1 cellular context compared by ENCODE assay signal in the genomic region with DNA sequence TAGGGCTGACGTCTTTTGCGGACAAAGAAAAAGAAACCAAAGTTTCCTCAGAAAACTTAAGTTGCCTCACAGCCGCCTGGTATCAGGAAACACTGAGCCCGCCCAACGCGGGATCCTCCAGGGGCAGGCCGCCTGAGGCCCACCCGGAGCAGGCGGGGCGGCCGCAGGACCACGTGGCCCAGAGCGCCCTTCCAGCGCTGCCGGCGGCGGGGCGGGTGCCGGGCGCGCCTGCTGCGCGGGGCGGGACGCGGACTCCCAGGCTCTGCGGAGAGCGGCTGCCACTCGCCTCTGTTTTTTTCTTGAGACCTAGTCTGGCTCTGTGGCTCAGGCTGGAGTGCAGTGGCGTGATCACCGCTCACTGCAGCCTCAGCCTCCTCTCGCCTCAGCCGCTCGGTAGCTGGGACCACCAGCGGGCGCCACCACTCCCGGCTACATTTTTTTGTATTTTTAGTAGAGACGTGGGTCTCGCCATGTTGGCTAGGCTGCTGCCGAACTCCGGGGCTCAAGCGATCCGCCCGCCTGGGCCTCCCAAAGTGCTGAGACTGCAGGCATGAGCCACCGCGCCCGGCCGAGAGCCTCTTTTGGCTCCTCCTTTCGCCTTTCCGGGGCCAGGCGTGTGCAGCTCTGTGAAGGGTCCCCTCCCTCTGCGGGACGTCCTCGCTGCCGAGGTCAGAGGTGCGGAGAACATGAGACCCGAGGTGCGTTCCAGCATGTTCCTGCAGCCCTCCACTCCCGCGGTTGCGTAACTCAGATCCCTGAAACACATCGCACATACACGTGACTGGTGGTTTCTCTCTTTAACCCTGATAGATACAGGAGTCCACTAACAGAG.
TF ChIP-seq lines count a peak whose summit lies in the region.

No MANE protein-coding gene starts in this region.

TF ChIP-seq in HepG2, 621 proteins besides CTCF, POLR2A, EP300 and RAD21 (continued from another document and continues in another):
- TF ChIP-seq, protein P1, sequence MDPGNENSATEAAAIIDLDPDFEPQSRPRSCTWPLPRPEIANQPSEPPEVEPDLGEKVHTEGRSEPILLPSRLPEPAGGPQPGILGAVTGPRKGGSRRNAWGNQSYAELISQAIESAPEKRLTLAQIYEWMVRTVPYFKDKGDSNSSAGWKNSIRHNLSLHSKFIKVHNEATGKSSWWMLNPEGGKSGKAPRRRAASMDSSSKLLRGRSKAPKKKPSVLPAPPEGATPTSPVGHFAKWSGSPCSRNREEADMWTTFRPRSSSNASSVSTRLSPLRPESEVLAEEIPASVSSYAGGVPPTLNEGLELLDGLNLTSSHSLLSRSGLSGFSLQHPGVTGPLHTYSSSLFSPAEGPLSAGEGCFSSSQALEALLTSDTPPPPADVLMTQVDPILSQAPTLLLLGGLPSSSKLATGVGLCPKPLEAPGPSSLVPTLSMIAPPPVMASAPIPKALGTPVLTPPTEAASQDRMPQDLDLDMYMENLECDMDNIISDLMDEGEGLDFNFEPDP (CRISPR knock-in tag; conservative IDR thresholded peaks at IDR 0.05), result peak; percentile 97; the same call in 1 of the 2 replicates
- TF ChIP-seq, protein P2, sequence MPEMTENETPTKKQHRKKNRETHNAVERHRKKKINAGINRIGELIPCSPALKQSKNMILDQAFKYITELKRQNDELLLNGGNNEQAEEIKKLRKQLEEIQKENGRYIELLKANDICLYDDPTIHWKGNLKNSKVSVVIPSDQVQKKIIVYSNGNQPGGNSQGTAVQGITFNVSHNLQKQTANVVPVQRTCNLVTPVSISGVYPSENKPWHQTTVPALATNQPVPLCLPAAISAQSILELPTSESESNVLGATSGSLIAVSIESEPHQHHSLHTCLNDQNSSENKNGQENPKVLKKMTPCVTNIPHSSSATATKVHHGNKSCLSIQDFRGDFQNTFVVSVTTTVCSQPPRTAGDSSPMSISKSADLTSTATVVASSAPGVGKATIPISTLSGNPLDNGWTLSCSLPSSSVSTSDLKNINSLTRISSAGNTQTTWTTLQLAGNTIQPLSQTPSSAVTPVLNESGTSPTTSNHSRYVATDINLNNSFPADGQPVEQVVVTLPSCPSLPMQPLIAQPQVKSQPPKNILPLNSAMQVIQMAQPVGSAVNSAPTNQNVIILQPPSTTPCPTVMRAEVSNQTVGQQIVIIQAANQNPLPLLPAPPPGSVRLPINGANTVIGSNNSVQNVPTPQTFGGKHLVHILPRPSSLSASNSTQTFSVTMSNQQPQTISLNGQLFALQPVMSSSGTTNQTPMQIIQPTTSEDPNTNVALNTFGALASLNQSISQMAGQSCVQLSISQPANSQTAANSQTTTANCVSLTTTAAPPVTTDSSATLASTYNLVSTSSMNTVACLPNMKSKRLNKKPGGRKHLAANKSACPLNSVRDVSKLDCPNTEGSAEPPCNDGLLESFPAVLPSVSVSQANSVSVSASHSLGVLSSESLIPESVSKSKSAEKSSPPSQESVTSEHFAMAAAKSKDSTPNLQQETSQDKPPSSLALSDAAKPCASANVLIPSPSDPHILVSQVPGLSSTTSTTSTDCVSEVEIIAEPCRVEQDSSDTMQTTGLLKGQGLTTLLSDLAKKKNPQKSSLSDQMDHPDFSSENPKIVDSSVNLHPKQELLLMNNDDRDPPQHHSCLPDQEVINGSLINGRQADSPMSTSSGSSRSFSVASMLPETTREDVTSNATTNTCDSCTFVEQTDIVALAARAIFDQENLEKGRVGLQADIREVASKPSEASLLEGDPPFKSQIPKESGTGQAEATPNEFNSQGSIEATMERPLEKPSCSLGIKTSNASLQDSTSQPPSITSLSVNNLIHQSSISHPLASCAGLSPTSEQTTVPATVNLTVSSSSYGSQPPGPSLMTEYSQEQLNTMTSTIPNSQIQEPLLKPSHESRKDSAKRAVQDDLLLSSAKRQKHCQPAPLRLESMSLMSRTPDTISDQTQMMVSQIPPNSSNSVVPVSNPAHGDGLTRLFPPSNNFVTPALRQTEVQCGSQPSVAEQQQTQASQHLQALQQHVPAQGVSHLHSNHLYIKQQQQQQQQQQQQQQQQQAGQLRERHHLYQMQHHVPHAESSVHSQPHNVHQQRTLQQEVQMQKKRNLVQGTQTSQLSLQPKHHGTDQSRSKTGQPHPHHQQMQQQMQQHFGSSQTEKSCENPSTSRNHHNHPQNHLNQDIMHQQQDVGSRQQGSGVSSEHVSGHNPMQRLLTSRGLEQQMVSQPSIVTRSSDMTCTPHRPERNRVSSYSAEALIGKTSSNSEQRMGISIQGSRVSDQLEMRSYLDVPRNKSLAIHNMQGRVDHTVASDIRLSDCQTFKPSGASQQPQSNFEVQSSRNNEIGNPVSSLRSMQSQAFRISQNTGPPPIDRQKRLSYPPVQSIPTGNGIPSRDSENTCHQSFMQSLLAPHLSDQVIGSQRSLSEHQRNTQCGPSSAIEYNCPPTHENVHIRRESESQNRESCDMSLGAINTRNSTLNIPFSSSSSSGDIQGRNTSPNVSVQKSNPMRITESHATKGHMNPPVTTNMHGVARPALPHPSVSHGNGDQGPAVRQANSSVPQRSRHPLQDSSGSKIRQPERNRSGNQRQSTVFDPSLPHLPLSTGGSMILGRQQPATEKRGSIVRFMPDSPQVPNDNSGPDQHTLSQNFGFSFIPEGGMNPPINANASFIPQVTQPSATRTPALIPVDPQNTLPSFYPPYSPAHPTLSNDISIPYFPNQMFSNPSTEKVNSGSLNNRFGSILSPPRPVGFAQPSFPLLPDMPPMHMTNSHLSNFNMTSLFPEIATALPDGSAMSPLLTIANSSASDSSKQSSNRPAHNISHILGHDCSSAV (CRISPR knock-in tag; IDR thresholded peaks at IDR 0.05; ENCODE audit: borderline replicate concordance), result 0 out of 2 replicates have a peak, but pooled peaks have one; percentile 73
- TF ChIP-seq SALL2 (CRISPR knock-in tag; IDR thresholded peaks at IDR 0.05) (peak; percentile 97), CREM (IDR thresholded peaks at IDR 0.05) (peak; percentile 68; the same call in 1 of the 2 replicates), CREM (CRISPR knock-in tag; IDR thresholded peaks at IDR 0.05) (no peak), PAWR (CRISPR knock-in tag; IDR thresholded peaks at IDR 0.05; ENCODE audit: borderline replicate concordance) (no peak), FIP1L1 (IDR thresholded peaks at IDR 0.05; ENCODE audit: borderline replicate concordance, insufficient read depth, low read depth, low read length) (no peak), ZNF264 (CRISPR knock-in tag; IDR thresholded peaks at IDR 0.05) (peak; percentile 98), RBM22 (optimal IDR thresholded peaks at IDR 0.05; ENCODE audit: low read length) (no peak), U2AF1 (optimal IDR thresholded peaks at IDR 0.05; ENCODE audit: low read depth, low read length) (peak; percentile 21), CHCHD3 (CRISPR knock-in tag; IDR thresholded peaks at IDR 0.05) (0 out of 2 replicates have a peak, but pooled peaks have one; percentile 32), FOXA3 (CRISPR knock-in tag; IDR thresholded peaks at IDR 0.05) (peak; percentile 91), ZSCAN30 (CRISPR knock-in tag; IDR thresholded peaks at IDR 0.05) (peak; percentile 94), HNF4G (IDR thresholded peaks at IDR 0.05; ENCODE audit: borderline replicate concordance, low read depth, low read length) (peak; percentile 60), HNF4G (CRISPR knock-in tag; IDR thresholded peaks at IDR 0.05; ENCODE audit: borderline replicate concordance, low read depth) (peak; percentile 91; the same call in 1 of the 2 replicates), CBX2 (IDR thresholded peaks at IDR 0.05; ENCODE audit: low read depth, low read length) (no peak), CBX2 (CRISPR knock-in tag; IDR thresholded peaks at IDR 0.05; ENCODE audit: low read depth) (no peak; the same call in 1 of the 2 replicates), MED8 (CRISPR knock-in tag; IDR thresholded peaks at IDR 0.05; ENCODE audit: insufficient replicate concordance) (peak; percentile 93), ELF4 (CRISPR knock-in tag; IDR thresholded peaks at IDR 0.05; ENCODE audit: borderline replicate concordance) (no peak), ATF7 (IDR thresholded peaks at IDR 0.05) (peak; percentile 57), ATF7 (CRISPR knock-in tag; IDR thresholded peaks at IDR 0.05) (peak; percentile 94), SMARCC2 (IDR thresholded peaks at IDR 0.05) (no peak), NFYC (CRISPR knock-in tag; IDR thresholded peaks at IDR 0.05) (peak; percentile 64)
- TF ChIP-seq, protein P3, sequence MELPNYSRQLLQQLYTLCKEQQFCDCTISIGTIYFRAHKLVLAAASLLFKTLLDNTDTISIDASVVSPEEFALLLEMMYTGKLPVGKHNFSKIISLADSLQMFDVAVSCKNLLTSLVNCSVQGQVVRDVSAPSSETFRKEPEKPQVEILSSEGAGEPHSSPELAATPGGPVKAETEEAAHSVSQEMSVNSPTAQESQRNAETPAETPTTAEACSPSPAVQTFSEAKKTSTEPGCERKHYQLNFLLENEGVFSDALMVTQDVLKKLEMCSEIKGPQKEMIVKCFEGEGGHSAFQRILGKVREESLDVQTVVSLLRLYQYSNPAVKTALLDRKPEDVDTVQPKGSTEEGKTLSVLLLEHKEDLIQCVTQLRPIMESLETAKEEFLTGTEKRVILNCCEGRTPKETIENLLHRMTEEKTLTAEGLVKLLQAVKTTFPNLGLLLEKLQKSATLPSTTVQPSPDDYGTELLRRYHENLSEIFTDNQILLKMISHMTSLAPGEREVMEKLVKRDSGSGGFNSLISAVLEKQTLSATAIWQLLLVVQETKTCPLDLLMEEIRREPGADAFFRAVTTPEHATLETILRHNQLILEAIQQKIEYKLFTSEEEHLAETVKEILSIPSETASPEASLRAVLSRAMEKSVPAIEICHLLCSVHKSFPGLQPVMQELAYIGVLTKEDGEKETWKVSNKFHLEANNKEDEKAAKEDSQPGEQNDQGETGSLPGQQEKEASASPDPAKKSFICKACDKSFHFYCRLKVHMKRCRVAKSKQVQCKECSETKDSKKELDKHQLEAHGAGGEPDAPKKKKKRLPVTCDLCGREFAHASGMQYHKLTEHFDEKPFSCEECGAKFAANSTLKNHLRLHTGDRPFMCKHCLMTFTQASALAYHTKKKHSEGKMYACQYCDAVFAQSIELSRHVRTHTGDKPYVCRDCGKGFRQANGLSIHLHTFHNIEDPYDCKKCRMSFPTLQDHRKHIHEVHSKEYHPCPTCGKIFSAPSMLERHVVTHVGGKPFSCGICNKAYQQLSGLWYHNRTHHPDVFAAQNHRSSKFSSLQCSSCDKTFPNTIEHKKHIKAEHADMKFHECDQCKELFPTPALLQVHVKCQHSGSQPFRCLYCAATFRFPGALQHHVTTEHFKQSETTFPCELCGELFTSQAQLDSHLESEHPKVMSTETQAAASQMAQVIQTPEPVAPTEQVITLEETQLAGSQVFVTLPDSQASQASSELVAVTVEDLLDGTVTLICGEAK (IDR thresholded peaks at IDR 0.05), result no peak
- TF ChIP-seq, protein P3 (CRISPR knock-in tag; IDR thresholded peaks at IDR 0.05), result peak; percentile 95
- TF ChIP-seq, protein P4, sequence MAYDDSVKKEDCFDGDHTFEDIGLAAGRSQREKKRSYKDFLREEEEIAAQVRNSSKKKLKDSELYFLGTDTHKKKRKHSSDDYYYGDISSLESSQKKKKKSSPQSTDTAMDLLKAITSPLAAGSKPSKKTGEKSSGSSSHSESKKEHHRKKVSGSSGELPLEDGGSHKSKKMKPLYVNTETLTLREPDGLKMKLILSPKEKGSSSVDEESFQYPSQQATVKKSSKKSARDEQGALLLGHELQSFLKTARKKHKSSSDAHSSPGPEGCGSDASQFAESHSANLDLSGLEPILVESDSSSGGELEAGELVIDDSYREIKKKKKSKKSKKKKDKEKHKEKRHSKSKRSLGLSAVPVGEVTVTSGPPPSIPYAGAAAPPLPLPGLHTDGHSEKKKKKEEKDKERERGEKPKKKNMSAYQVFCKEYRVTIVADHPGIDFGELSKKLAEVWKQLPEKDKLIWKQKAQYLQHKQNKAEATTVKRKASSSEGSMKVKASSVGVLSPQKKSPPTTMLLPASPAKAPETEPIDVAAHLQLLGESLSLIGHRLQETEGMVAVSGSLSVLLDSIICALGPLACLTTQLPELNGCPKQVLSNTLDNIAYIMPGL (CRISPR knock-in tag; IDR thresholded peaks at IDR 0.05; ENCODE audit: borderline replicate concordance in 1 of 2, low read depth in 1 of 2), result peak; percentile 67 to 78; a peak in 2 of 4 replicates
- TF ChIP-seq, protein P5, sequence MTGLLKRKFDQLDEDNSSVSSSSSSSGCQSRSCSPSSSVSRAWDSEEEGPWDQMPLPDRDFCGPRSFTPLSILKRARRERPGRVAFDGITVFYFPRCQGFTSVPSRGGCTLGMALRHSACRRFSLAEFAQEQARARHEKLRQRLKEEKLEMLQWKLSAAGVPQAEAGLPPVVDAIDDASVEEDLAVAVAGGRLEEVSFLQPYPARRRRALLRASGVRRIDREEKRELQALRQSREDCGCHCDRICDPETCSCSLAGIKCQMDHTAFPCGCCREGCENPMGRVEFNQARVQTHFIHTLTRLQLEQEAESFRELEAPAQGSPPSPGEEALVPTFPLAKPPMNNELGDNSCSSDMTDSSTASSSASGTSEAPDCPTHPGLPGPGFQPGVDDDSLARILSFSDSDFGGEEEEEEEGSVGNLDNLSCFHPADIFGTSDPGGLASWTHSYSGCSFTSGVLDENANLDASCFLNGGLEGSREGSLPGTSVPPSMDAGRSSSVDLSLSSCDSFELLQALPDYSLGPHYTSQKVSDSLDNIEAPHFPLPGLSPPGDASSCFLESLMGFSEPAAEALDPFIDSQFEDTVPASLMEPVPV (CRISPR knock-in tag; IDR thresholded peaks at IDR 0.05), result peak; percentile 99
